Comparison of ENCODE assay signal across 1 cellular context in genomic region chr6:124960757-124961467, GRCh38.
TF ChIP-seq lines count a peak whose summit lies in the region.

No MANE protein-coding gene starts in this region.

TF ChIP-seq in H1, 55 proteins besides CTCF, POLR2A, EP300 and RAD21 (continued from another document):
- no peak for TF ChIP-seq TCF12 (IDR thresholded peaks at IDR 0.05; ENCODE audit: low read depth, low read length)
- no peak for TF ChIP-seq SAP30 (IDR thresholded peaks at IDR 0.05; ENCODE audit: insufficient read depth, insufficient replicate concordance, low read length)
- TF ChIP-seq YY1 (IDR thresholded peaks at IDR 0.05; ENCODE audit: low read depth, low read length): no peak
- TF ChIP-seq RXRA (IDR thresholded peaks at IDR 0.05; ENCODE audit: insufficient read depth, low read depth, low read length): no peak
- TF ChIP-seq EZH2 (IDR thresholded peaks at IDR 0.05; ENCODE audit: low read depth, low read length, severe bottlenecking): no peak
